ENCODE assay signal across 1 cellular context in genomic region chr2:27070653-27071276, GRCh38.
TF ChIP-seq lines count a peak whose summit lies in the region.

No MANE protein-coding gene starts in this region.

TF ChIP-seq in endothelial cell of umbilical vein, 7 proteins besides CTCF, POLR2A, EP300 and RAD21 (continued from another document):
- no peak for TF ChIP-seq GATA2 (IDR thresholded peaks at IDR 0.05; ENCODE audit: insufficient read depth, insufficient read length, low read depth, low read length)
- no peak for TF ChIP-seq MYC (IDR thresholded peaks at IDR 0.05; ENCODE audit: low read depth, low read length)
- no peak for TF ChIP-seq JUN (IDR thresholded peaks at IDR 0.05; ENCODE audit: borderline replicate concordance, insufficient read depth, insufficient read length, low read depth)
- TF ChIP-seq MAX (IDR thresholded peaks at IDR 0.05; ENCODE audit: insufficient read depth, insufficient read length), result no peak
